In the genomic region with DNA sequence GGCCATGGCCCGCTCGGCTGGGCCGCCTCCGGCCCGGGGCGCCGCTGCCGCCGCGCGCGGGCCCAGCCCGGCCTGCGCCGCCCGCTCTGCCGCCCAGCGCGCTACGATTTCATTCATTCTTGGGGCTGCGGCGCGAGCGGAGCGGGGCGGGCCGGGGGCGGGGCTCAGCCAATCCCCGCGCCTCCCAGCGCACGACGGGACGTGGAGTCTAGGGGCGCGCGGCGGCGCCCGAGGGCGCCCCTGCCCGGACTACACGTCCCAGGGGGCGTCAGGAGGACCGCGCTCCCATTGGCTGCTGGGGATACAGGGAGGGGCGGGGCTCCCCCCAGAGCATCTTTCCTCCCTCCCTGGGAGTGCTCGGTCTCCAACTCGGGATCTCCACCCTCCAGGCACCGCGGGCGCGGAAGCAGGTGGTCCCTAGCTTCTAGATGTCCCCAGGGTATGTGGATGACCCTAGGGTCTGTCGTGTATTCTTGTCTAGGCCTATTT, we compare ENCODE assay signal across 8 cellular contexts. TPM values are rescaled to one million over a fixed set of nuclear protein-coding genes. Genes with fewer than 3 reads are reported as not detected.
DNase-seq lines count a peak whose midpoint lies in the region; ATAC-seq, FAIRE-seq and TF ChIP-seq lines count a peak whose summit lies in the region.
"Had no signal": no experiment of that assay in that cellular context is flagged by ENCODE, and none has a peak within 500 bp of the region (broad histone marks: within the 10 kb centered on the region; RNA-seq: fewer than 3 reads in every experiment).

No MANE protein-coding gene starts in this region.

- no peaks in the 10 kb centered on the region for H3K36me3 Mint-ChIP-seq in activated CD8-positive, alpha-beta T cell treated with anti-CD3 and anti-CD28 coated beads, Interleukin-2, amount 10 ng/mL, durations not matched to agents 7 days and 5 days (ENCODE audit: low read depth)
- no peaks in the 10 kb centered on the region for H3K36me3 Mint-ChIP-seq in naive thymus-derived CD4-positive, alpha-beta T cell
- no peaks in the 10 kb centered on the region for H3K36me3 Mint-ChIP-seq in stimulated activated naive CD8-positive, alpha-beta T cell treated with anti-CD3 and anti-CD28 coated beads, Interleukin-15, Interleukin-2, amounts not matched to agents 100 ng/mL and 50 ng/mL, for 24 hours (ENCODE audit: low read depth)

- no peaks in the 10 kb centered on the region for H3K9me3 ChIP-seq in H1 (ENCODE audit: insufficient read depth in 2 of 2, low read depth in 1 of 2, low read length in 1 of 2)
- H3K9me3 ChIP-seq in naive thymus-derived CD4-positive, alpha-beta T cell (ENCODE audit: control insufficient read depth in 2 of 3, low read length in 3 of 3): no peaks in the 10 kb centered on the region
- H3K9me3 ChIP-seq: gastrocnemius medialis had no signal

- no peak overlapping the region for H3K9ac ChIP-seq in H1 (replicated peaks in 1 of 4; ENCODE audit: extremely low read depth in 1 of 4, low read depth in 3 of 4, low read length in 3 of 4)

- H2AFZ ChIP-seq in H1 (ENCODE audit: low read length): no peak overlapping the region

- no peaks in the 10 kb centered on the region for H3K79me2 ChIP-seq in H1 (ENCODE audit: control insufficient read depth in 1 of 2, insufficient read depth in 2 of 2, low read length in 2 of 2)

- H3K36me3 ChIP-seq in H1 (ENCODE audit: control insufficient read depth in 2 of 4, insufficient read depth in 4 of 4, low read length in 3 of 4): no peaks in the 10 kb centered on the region
- H3K36me3 ChIP-seq in naive thymus-derived CD4-positive, alpha-beta T cell (ENCODE audit: control insufficient read depth in 2 of 3, insufficient read depth in 3 of 3, low read length in 3 of 3): no peaks in the 10 kb centered on the region
- H3K36me3 ChIP-seq: gastrocnemius medialis had no signal

- no peak for TF ChIP-seq RAD21 in H1 (IDR thresholded peaks at IDR 0.05 in 1 of 2, conservative IDR thresholded peaks at IDR 0.05 in 1 of 2; ENCODE audit: low read depth in 2 of 2, low read length in 2 of 2)

- no peak overlapping the region for H3K14ac ChIP-seq in H1 (ENCODE audit: insufficient read length)

- peaks cover 0 to 10% (median 5%) of the 10 kb centered on the region in 4 experiments; a peak in 3 of 7 replicates for H3K27me3 ChIP-seq in H1 (replicated peaks in 1 of 4; ENCODE audit: control insufficient read depth in 3 of 4, extremely low read depth in 1 of 4, insufficient read depth in 3 of 4, low read length in 3 of 4)
- H3K27me3 ChIP-seq in naive thymus-derived CD4-positive, alpha-beta T cell (ENCODE audit: control insufficient read depth in 2 of 2, insufficient read depth in 2 of 2, low read length in 2 of 2): peaks cover 5 to 16% of the 10 kb centered on the region in 2 donors

- H4K5ac ChIP-seq in H1 (ENCODE audit: insufficient read length, low read depth, low read length): no peak overlapping the region

- peaks cover 9% of the 10 kb centered on the region; the same call in 1 of the 2 replicates for H3K23me2 ChIP-seq in H1 (ENCODE audit: low read depth, low read length)

- POLR2A ChIA-PET in activated CD8-positive, alpha-beta T cell treated with anti-CD3 and anti-CD28 coated beads, Interleukin-2, amount 10 ng/mL, durations not matched to agents 7 days and 5 days (lab: Charles Lee): no interaction called here
- POLR2A ChIA-PET in H1 (lab: Charles Lee; ENCODE audit: partially characterized antibody): interaction anchor here (0.9 kb wide), 1 partner anchor 20 kb away, joined by 3 read pairs; no protein-coding TSS in a partner anchor
- POLR2A ChIA-PET in naive thymus-derived CD4-positive, alpha-beta T cell (lab: Charles Lee): no interaction called here

- WGBS in H1 (ENCODE audit: extremely low coverage in 1 of 2, insufficient coverage in 1 of 2, insufficient read length in 1 of 2, insufficient replicate concordance in 2 of 2, low coverage in 1 of 2, low lambda C conversion rate in 2 of 2, missing lambda C conversion rate in 1 of 2), 2 experiments: 3% methylated on average over 29 of the region's 54 CpGs; no CpG with 5 or more reads in 1 of the 2 experiments

- no peaks in the 10 kb centered on the region for H3K79me1 ChIP-seq in H1 (ENCODE audit: low read depth, low read length)

- H2BK20ac ChIP-seq in H1 (ENCODE audit: low read length): 0 out of 2 replicates have a peak overlapping the region, but pooled peaks have one; percentile 34

- peaks cover 6 to 19% (median 13%) of the 10 kb centered on the region in 4 experiments for H3K4me1 ChIP-seq in H1 (replicated peaks in 1 of 4; ENCODE audit: control insufficient read depth in 3 of 4, insufficient read depth in 4 of 4, low read length in 3 of 4)
- peaks cover 0 to 7% of the 10 kb centered on the region in 2 donors for H3K4me1 ChIP-seq in naive thymus-derived CD4-positive, alpha-beta T cell (ENCODE audit: control insufficient read depth in 2 of 2, insufficient read depth in 2 of 2, low read length in 2 of 2)

- H3K27ac ChIP-seq in H1 (ENCODE audit: low read depth, low read length): no peak overlapping the region
- no peak overlapping the region for H3K27ac ChIP-seq in naive thymus-derived CD4-positive, alpha-beta T cell (ENCODE audit: low read depth, low read length)
- H3K27ac ChIP-seq: gastrocnemius medialis had no signal

- no peak overlapping the region for H3K4ac ChIP-seq in H1 (replicated peaks; ENCODE audit: insufficient read length, low read depth, low read length)

- intact Hi-C loops in naive thymus-derived CD4-positive, alpha-beta T cell (cut with micrococcal nuclease): loop anchor here (1.0 to 5.0 kb wide), 4 partner anchors 106 to 327 kb away; a partner anchor contains a TSS

- peaks cover 42% of the 10 kb centered on the region for H3K27me3 Mint-ChIP-seq in activated CD8-positive, alpha-beta T cell treated with anti-CD3 and anti-CD28 coated beads, Interleukin-2, amount 10 ng/mL, durations not matched to agents 7 days and 5 days (ENCODE audit: low read depth)
- H3K27me3 Mint-ChIP-seq in naive thymus-derived CD4-positive, alpha-beta T cell: peaks cover 45 to 66% (median 57%) of the 10 kb centered on the region in 5 donors
- peaks cover 53% of the 10 kb centered on the region for H3K27me3 Mint-ChIP-seq in stimulated activated naive CD8-positive, alpha-beta T cell treated with anti-CD3 and anti-CD28 coated beads, Interleukin-15, Interleukin-2, amounts not matched to agents 100 ng/mL and 50 ng/mL, for 24 hours

- H2BK15ac ChIP-seq in H1 (ENCODE audit: low read length): no peak overlapping the region

- TF ChIP-seq CTCF in GM13977 (IDR thresholded peaks at IDR 0.05; ENCODE audit: extremely low read depth, insufficient read depth, missing control alignments): no peak
- no peak for TF ChIP-seq CTCF in H1 (IDR thresholded peaks at IDR 0.05; ENCODE audit: control extremely low read depth in 1 of 3, insufficient read depth in 1 of 3, low read depth in 1 of 3, low read length in 3 of 3)

- H3K27ac Mint-ChIP-seq in activated CD8-positive, alpha-beta T cell treated with anti-CD3 and anti-CD28 coated beads, Interleukin-2, amount 10 ng/mL, durations not matched to agents 7 days and 5 days: no peak overlapping the region
- no peak overlapping the region for H3K27ac Mint-ChIP-seq in naive thymus-derived CD4-positive, alpha-beta T cell
- H3K27ac Mint-ChIP-seq in stimulated activated naive CD8-positive, alpha-beta T cell treated with anti-CD3 and anti-CD28 coated beads, Interleukin-15, Interleukin-2, amounts not matched to agents 100 ng/mL and 50 ng/mL, for 24 hours: no peak overlapping the region

- no peak overlapping the region for H2BK5ac ChIP-seq in H1 (ENCODE audit: low read depth, low read length)

- DNase-seq in GM13977 (ENCODE audit: low spot score) (peak; percentile 94), NCI-H748 treated with DMSO at 0.1 percent for 48 hours (lab: John Stamatoyannopoulos, UW) (peak; percentile 88), H1 (ENCODE audit: low read depth in 1 of 2, low spot score in 2 of 2) (peak in 1 of 2 experiments; percentile 85)
- peak; percentile 65 for DNase-seq in activated CD8-positive, alpha-beta T cell treated with anti-CD3 and anti-CD28 coated beads, Interleukin-2, amount 10 ng/mL, durations not matched to agents 7 days and 5 days
- peak in 8 of 9 donors; percentile 20 to 75 (median 41) for DNase-seq in naive thymus-derived CD4-positive, alpha-beta T cell
- DNase-seq: gastrocnemius medialis had no signal

- peak overlapping the region; percentile 56 to 78 for H3K4me2 ChIP-seq in H1 (ENCODE audit: insufficient read depth in 1 of 2, low read depth in 2 of 2, low read length in 2 of 2)

- CTCF ChIA-PET in activated CD8-positive, alpha-beta T cell treated with anti-CD3 and anti-CD28 coated beads, Interleukin-2, amount 10 ng/mL, durations not matched to agents 7 days and 5 days (lab: Charles Lee): interaction anchor here (1.4 kb wide), 1 partner anchor 15 kb away, joined by 9 read pairs; no protein-coding TSS in a partner anchor
- CTCF ChIA-PET in H1 (lab: Charles Lee; ENCODE audit: partially characterized antibody): interaction anchor here (1.3 to 6.5 kb wide), 7 partner anchors 15 to 155 kb away, joined by 3 to 41 read pairs (median 6); a partner anchor contains a TSS
- CTCF ChIA-PET in naive thymus-derived CD4-positive, alpha-beta T cell (lab: Charles Lee): interaction anchor here (0.6 kb wide), 1 partner anchor 14 kb away, joined by 3 read pairs; no protein-coding TSS in a partner anchor

- no peak overlapping the region for H2BK120ac ChIP-seq in H1 (replicated peaks; ENCODE audit: low read depth, low read length)

- FAIRE-seq in H1 (lab: Jason Lieb, UNC): no peak

- no peak overlapping the region for H3K23ac ChIP-seq in H1 (ENCODE audit: insufficient read length)

- H4K91ac ChIP-seq in H1 (replicated peaks; ENCODE audit: insufficient read length, low read length): no peak overlapping the region

- no peak overlapping the region for H2AK5ac ChIP-seq in H1 (ENCODE audit: low read depth, low read length)

- peaks cover 9% of the 10 kb centered on the region for H3K4me1 Mint-ChIP-seq in activated CD8-positive, alpha-beta T cell treated with anti-CD3 and anti-CD28 coated beads, Interleukin-2, amount 10 ng/mL, durations not matched to agents 7 days and 5 days (ENCODE audit: low read depth)
- peaks cover under 1 to 20% (median 15%) of the 10 kb centered on the region in 7 donors for H3K4me1 Mint-ChIP-seq in naive thymus-derived CD4-positive, alpha-beta T cell
- peaks cover 18% of the 10 kb centered on the region for H3K4me1 Mint-ChIP-seq in stimulated activated naive CD8-positive, alpha-beta T cell treated with anti-CD3 and anti-CD28 coated beads, Interleukin-15, Interleukin-2, amounts not matched to agents 100 ng/mL and 50 ng/mL, for 24 hours (ENCODE audit: low read depth)

- H2BK12ac ChIP-seq in H1 (ENCODE audit: low read depth, low read length): no peak overlapping the region

- H3K4me3 ChIP-seq in H1 (ENCODE audit: extremely low read depth in 1 of 4, insufficient read depth in 2 of 4, low read depth in 3 of 4, low read length in 4 of 4): peak overlapping the region; percentile 5 to 86 (median 40); a peak in 5 of 8 replicates
- no peak overlapping the region for H3K4me3 ChIP-seq in naive thymus-derived CD4-positive, alpha-beta T cell (ENCODE audit: low read length)

- no peak for TF ChIP-seq POLR2A in H1 (IDR thresholded peaks at IDR 0.05; ENCODE audit: control extremely low read depth in 1 of 2, low read depth in 2 of 2, low read length in 2 of 2)

- no peaks in the 10 kb centered on the region for H4K20me1 ChIP-seq in H1 (replicated peaks in 1 of 2; ENCODE audit: control insufficient read depth in 1 of 2, insufficient read depth in 2 of 2, low read length in 2 of 2)

- peak; percentile 76 for ATAC-seq in HG03175 (IDR thresholded peaks at IDR 0.05; ENCODE audit: unreplicated experiment)
- ATAC-seq in activated CD8-positive, alpha-beta T cell treated with anti-CD3 and anti-CD28 coated beads, Interleukin-2, amount 10 ng/mL, durations not matched to agents 7 days and 5 days: peak; percentile 85
- ATAC-seq in naive thymus-derived CD4-positive, alpha-beta T cell: peak; percentile 91

- H4K8ac ChIP-seq in H1 (ENCODE audit: extremely low read depth, insufficient read depth, low read length): no peak overlapping the region

- in situ Hi-C loops in GM13977 (cut with MboI; ENCODE audit: low pct_unique_long_range_greater_than_20kb, low sequenced_read_pairs, unreplicated experiment): loop anchor here (10.0 kb wide), 1 partner anchor 95 kb away; no protein-coding TSS in a partner anchor

- H3K4me3 Mint-ChIP-seq in activated CD8-positive, alpha-beta T cell treated with anti-CD3 and anti-CD28 coated beads, Interleukin-2, amount 10 ng/mL, durations not matched to agents 7 days and 5 days: no peak overlapping the region
- H3K4me3 Mint-ChIP-seq in naive thymus-derived CD4-positive, alpha-beta T cell: peak overlapping the region; percentile 7 to 77 (median 54)
- peak overlapping the region; percentile 13 for H3K4me3 Mint-ChIP-seq in stimulated activated naive CD8-positive, alpha-beta T cell treated with anti-CD3 and anti-CD28 coated beads, Interleukin-15, Interleukin-2, amounts not matched to agents 100 ng/mL and 50 ng/mL, for 24 hours

- no peak overlapping the region for H3K56ac ChIP-seq in H1 (replicated peaks; ENCODE audit: insufficient read length, low read depth, low read length)

- H3K18ac ChIP-seq in H1 (ENCODE audit: extremely low read depth, low read length): no peak overlapping the region

- TF ChIP-seq EP300 in H1 (IDR thresholded peaks at IDR 0.05; ENCODE audit: borderline replicate concordance in 1 of 2, low read depth in 2 of 2, low read length in 2 of 2): no peak

- H3K9me3 Mint-ChIP-seq in activated CD8-positive, alpha-beta T cell treated with anti-CD3 and anti-CD28 coated beads, Interleukin-2, amount 10 ng/mL, durations not matched to agents 7 days and 5 days (ENCODE audit: insufficient read depth): no peaks in the 10 kb centered on the region
- H3K9me3 Mint-ChIP-seq in naive thymus-derived CD4-positive, alpha-beta T cell: peaks cover 0 to 2% (median 0%) of the 10 kb centered on the region in 11 donors
- no peaks in the 10 kb centered on the region for H3K9me3 Mint-ChIP-seq in stimulated activated naive CD8-positive, alpha-beta T cell treated with anti-CD3 and anti-CD28 coated beads, Interleukin-15, Interleukin-2, amounts not matched to agents 100 ng/mL and 50 ng/mL, for 24 hours

RNA-seq across cellular contexts. Expression of a gene that starts 5.6 kb away (rescaled TPM):
- under 1 TPM; 0.16 to 0.29 TPM for total RNA-seq in activated CD8-positive, alpha-beta T cell treated with anti-CD3 and anti-CD28 coated beads, Interleukin-2, amount 10 ng/mL, durations not matched to agents 7 days and 5 days
- 15.2 and 15.6 TPM in 2 replicates for total RNA-seq in H1 (2021; fragmentation: NEBNext Ultra II Directional; extraction: Animal tissue kit (Norgen Biotek cat#: 25700))
- polyA plus RNA-seq in H1 (2011; rRNA removed): 12.9 and 20.9 TPM in 2 replicates
- polyA plus RNA-seq in H1 (2011; cell fraction: cytosol; rRNA removed): 12.4 TPM
- polyA plus RNA-seq in H1 (2011; cell fraction: nucleus; rRNA removed): 20.0 TPM
- 5.4 to 11.2 TPM (median 10.0 TPM) in 4 replicates for polyA plus RNA-seq in H1 (2012, experiment 1 of 2)
- 7.2 TPM for polyA plus RNA-seq in H1 (2012, experiment 2 of 2)
- 5.0 TPM for polyA plus RNA-seq in H1 (2013, experiment 1 of 2)
- polyA plus RNA-seq in H1 (2013, experiment 2 of 2): 5.9 TPM
- polyA minus RNA-seq in H1 (2011; rRNA and poly(A)+ RNA removed): 3.9 and 5.9 TPM in 2 replicates
- polyA minus RNA-seq in H1 (2011; cell fraction: cytosol; rRNA and poly(A)+ RNA removed): 7.3 TPM
- 5.0 TPM for polyA minus RNA-seq in H1 (2011; cell fraction: nucleus; rRNA and poly(A)+ RNA removed)
- under 1 TPM in 2 of 5 experiments, not detected in 3; 0.46 to 0.51 TPM for total RNA-seq in naive thymus-derived CD4-positive, alpha-beta T cell
- not detected for polyA plus RNA-seq in naive thymus-derived CD4-positive, alpha-beta T cell
- total RNA-seq: gastrocnemius medialis had no signal

RNA-seq across cellular contexts. Expression of a gene that starts 26.5 kb away (rescaled TPM):
- total RNA-seq in activated CD8-positive, alpha-beta T cell treated with anti-CD3 and anti-CD28 coated beads, Interleukin-2, amount 10 ng/mL, durations not matched to agents 7 days and 5 days: not detected
- 21.8 and 26.3 TPM in 2 replicates for total RNA-seq in H1 (2021; fragmentation: NEBNext Ultra II Directional; extraction: Animal tissue kit (Norgen Biotek cat#: 25700))
- polyA plus RNA-seq in H1 (2011; rRNA removed): 13.6 and 20.7 TPM in 2 replicates
- polyA plus RNA-seq in H1 (2011; cell fraction: cytosol; rRNA removed): 22.7 TPM
- polyA plus RNA-seq in H1 (2011; cell fraction: nucleus; rRNA removed): 12.6 TPM
- 8.5 to 22.2 TPM (median 17.5 TPM) in 4 replicates for polyA plus RNA-seq in H1 (2012, experiment 1 of 2)
- 11.4 TPM for polyA plus RNA-seq in H1 (2012, experiment 2 of 2)
- polyA plus RNA-seq in H1 (2013, experiment 1 of 2): 26.7 TPM
- polyA plus RNA-seq in H1 (2013, experiment 2 of 2): 25.6 TPM
- polyA minus RNA-seq in H1 (2011; rRNA and poly(A)+ RNA removed): 0.27 and 0.82 TPM in 2 replicates
- polyA minus RNA-seq in H1 (2011; cell fraction: cytosol; rRNA and poly(A)+ RNA removed): 8.8 TPM
- polyA minus RNA-seq in H1 (2011; cell fraction: nucleus; rRNA and poly(A)+ RNA removed): 5.5 TPM
- 10 to 100 TPM in 1 of 5 experiments, 1 to 10 TPM in 1, under 1 TPM in 1, not detected in 2; 0.53 to 61.2 (median 2.1) TPM for total RNA-seq in naive thymus-derived CD4-positive, alpha-beta T cell
- polyA plus RNA-seq in naive thymus-derived CD4-positive, alpha-beta T cell: not detected

RNA-seq across cellular contexts. Expression of a gene that starts 34.7 kb away (rescaled TPM):
- total RNA-seq in activated CD8-positive, alpha-beta T cell treated with anti-CD3 and anti-CD28 coated beads, Interleukin-2, amount 10 ng/mL, durations not matched to agents 7 days and 5 days: 10 to 100 TPM; 31.5 to 35.1 TPM
- total RNA-seq in H1 (2021; fragmentation: NEBNext Ultra II Directional; extraction: Animal tissue kit (Norgen Biotek cat#: 25700)): 296 and 303 TPM in 2 replicates
- polyA plus RNA-seq in H1 (2011; rRNA removed): 294 and 376 TPM in 2 replicates
- polyA plus RNA-seq in H1 (2011; cell fraction: cytosol; rRNA removed): 293 TPM
- polyA plus RNA-seq in H1 (2011; cell fraction: nucleus; rRNA removed): 296 TPM
- 239 to 303 TPM (median 281 TPM) in 4 replicates for polyA plus RNA-seq in H1 (2012, experiment 1 of 2)
- polyA plus RNA-seq in H1 (2012, experiment 2 of 2): 299 TPM
- polyA plus RNA-seq in H1 (2013, experiment 1 of 2): 265 TPM
- polyA plus RNA-seq in H1 (2013, experiment 2 of 2): 292 TPM
- 139 and 147 TPM in 2 replicates for polyA minus RNA-seq in H1 (2011; rRNA and poly(A)+ RNA removed)
- 139 TPM for polyA minus RNA-seq in H1 (2011; cell fraction: cytosol; rRNA and poly(A)+ RNA removed)
- 76.6 TPM for polyA minus RNA-seq in H1 (2011; cell fraction: nucleus; rRNA and poly(A)+ RNA removed)
- total RNA-seq in naive thymus-derived CD4-positive, alpha-beta T cell: 10 to 100 TPM; 35.5 to 56.9 (median 38.7) TPM
- 100 to 1,000 TPM; 120 to 139 TPM for polyA plus RNA-seq in naive thymus-derived CD4-positive, alpha-beta T cell

Comparison
In these comparisons a context has a peak if more than half of its experiments do, and no peak if none do; other contexts are left out.
1. RNA of a gene that starts 5.6 kb away (total RNA-seq): 15.2 to 15.6 TPM in H1; 0.16 to 0.29 TPM in activated CD8-positive, alpha-beta T cell treated with anti-CD3 and anti-CD28 coated beads, Interleukin-2, amount 10 ng/mL, durations not matched to agents 7 days and 5 days and 0.46 to 0.51 TPM in naive thymus-derived CD4-positive, alpha-beta T cell; every median in the first group is over 10 times any median in the second.
2. Peak in every context shown above with its lines, with median percentiles within 50 percentile points of each other: ATAC-seq.